Comparison of ENCODE assay signal across 8 cellular contexts in genomic region chr11:61968758-61969390, GRCh38. TPM values are rescaled to one million over a fixed set of nuclear protein-coding genes. Genes with fewer than 3 reads are reported as not detected.
DNase-seq lines count a peak whose midpoint lies in the region; ATAC-seq and TF ChIP-seq lines count a peak whose summit lies in the region.

No MANE protein-coding gene starts in this region.

- ATAC-seq in left ventricle myocardium superior (no peak), HG02885 (IDR thresholded peaks at IDR 0.05; ENCODE audit: poor library complexity, unreplicated experiment) (no peak), GM21619 (IDR thresholded peaks at IDR 0.05; ENCODE audit: unreplicated experiment) (no peak)

- intact Hi-C loops in left ventricle myocardium superior (cut with micrococcal nuclease) = no loop called here

- H3K27ac ChIP-seq in right atrium auricular region = peak overlapping the region; percentile 99 to 100
- peak overlapping the region; percentile 90 for H3K27ac ChIP-seq in cingulate gyrus (ENCODE audit: low read depth, low read length)
- H3K27ac ChIP-seq in muscle layer of duodenum (ENCODE audit: low read length) = peak overlapping the region; percentile 96

- H3K36me3 ChIP-seq in right atrium auricular region (peaks cover 30% of the 10 kb centered on the region), muscle layer of duodenum (ENCODE audit: control insufficient read depth in 1 of 2, insufficient read depth in 2 of 2, low read length in 2 of 2) (peaks cover 18 to 41% of the 10 kb centered on the region in 2 donors)

- H3K4me1 ChIP-seq in right atrium auricular region = peaks cover 0 to 77% of the 10 kb centered on the region in 2 donors
- peaks cover 41 to 45% of the 10 kb centered on the region in 2 donors for H3K4me1 ChIP-seq in muscle layer of duodenum (ENCODE audit: control insufficient read depth in 1 of 2, insufficient read depth in 2 of 2, low read length in 2 of 2)

- H3K4me3 ChIP-seq in right atrium auricular region (peak overlapping the region in 1 of 2 donors; percentile 92), muscle layer of duodenum (ENCODE audit: low read depth in 1 of 2, low read length in 2 of 2) (peak overlapping the region; percentile 83 to 100)

- no peaks in the 10 kb centered on the region for H3K27me3 ChIP-seq in right atrium auricular region
- no peaks in the 10 kb centered on the region for H3K27me3 ChIP-seq in muscle layer of duodenum (ENCODE audit: low read depth, low read length)

- DNase-seq in right atrium auricular region (ENCODE audit: low spot score) = no peak
- no peak for DNase-seq in left ventricle myocardium superior
- DNase-seq in NCI-H526 (lab: John Stamatoyannopoulos, UW) = no peak
- DNase-seq in stimulated activated CD4-positive, alpha-beta T cell treated with anti-CD3 and anti-CD28 coated beads, Interleukin-4, amount 100 ng/mL, for 1 hour = no peak

- H3K9me3 ChIP-seq in right atrium auricular region (no peaks in the 10 kb centered on the region), muscle layer of duodenum (ENCODE audit: control insufficient read depth in 1 of 2, low read length in 2 of 2) (no peaks in the 10 kb centered on the region)

- TF ChIP-seq CTCF in right atrium auricular region (IDR thresholded peaks at IDR 0.05) = no peak

RNA-seq across cellular contexts. Expression of gene FTH1, which starts 1.4 kb away (rescaled TPM):
- 1,000 to 10,000 TPM; 2,265 to 2,787 TPM for total RNA-seq in right atrium auricular region
- total RNA-seq in left ventricle myocardium superior = 2,305 TPM

RNA-seq across cellular contexts. Expression of gene BEST1, which starts 18.7 kb away (rescaled TPM):
- total RNA-seq in right atrium auricular region = 1 to 10 TPM; 1.3 to 4.7 TPM
- 1.1 TPM for total RNA-seq in left ventricle myocardium superior

RNA-seq across cellular contexts. Expression of gene RAB3IL1, which starts 51.5 kb away (rescaled TPM):
- total RNA-seq in right atrium auricular region (10 to 100 TPM in 1 of 2 donors, 1 to 10 TPM in 1; 4.3 to 16.8 TPM), left ventricle myocardium superior (11.1 TPM)
